12 cellular contexts compared by ENCODE assay signal in the genomic region with DNA sequence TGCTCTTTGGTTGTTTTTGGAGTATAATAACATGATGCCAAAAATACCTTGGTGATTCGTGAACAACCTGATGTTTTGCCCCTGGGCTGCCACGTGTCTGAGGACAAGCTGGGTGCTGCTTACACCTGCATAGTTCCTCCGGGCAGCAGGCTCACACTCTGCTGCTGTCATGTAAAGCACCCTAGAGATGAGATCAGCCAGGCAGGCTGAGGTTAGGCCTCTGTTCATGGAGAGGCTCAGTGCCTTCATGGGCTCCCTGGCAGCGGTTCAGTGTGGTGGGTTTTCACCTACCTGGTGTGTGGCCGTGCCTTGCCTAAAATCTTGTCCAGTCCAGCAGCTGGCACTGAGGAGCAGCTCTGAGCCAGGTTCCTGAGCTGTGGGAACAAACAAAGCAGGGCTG.
A peak's percentile ranks its signal among the peaks of the same experiment; 100 is the strongest.
DNase-seq lines count a peak whose midpoint lies in the region; ATAC-seq and TF ChIP-seq lines count a peak whose summit lies in the region.
"Had no signal": no experiment of that assay in that cellular context is flagged by ENCODE, and none has a peak within 500 bp of the region (broad histone marks: within the 10 kb centered on the region; RNA-seq: fewer than 3 reads in every experiment).

No MANE protein-coding gene starts in this region.

- H3K27me3 Mint-ChIP-seq in T-helper 2 cell treated with Interferon-gamma antibody and Interleukin-4, amounts not matched to agents 5 μg/mL and 100 μg/mL, for 36 hours (ENCODE audit: low read depth) = no peaks in the 10 kb centered on the region
- H3K27me3 Mint-ChIP-seq in memory B cell = no peaks in the 10 kb centered on the region

- H3K4me3 Mint-ChIP-seq in T-helper 2 cell treated with Interferon-gamma antibody and Interleukin-4, amounts not matched to agents 5 μg/mL and 100 μg/mL, for 36 hours = peak overlapping the region; percentile 59
- peak overlapping the region; percentile 72 for H3K4me3 Mint-ChIP-seq in memory B cell

- ATAC-seq in GM18861 (IDR thresholded peaks at IDR 0.05; ENCODE audit: unreplicated experiment) (peak; percentile 35), memory B cell (ENCODE audit: low read depth) (peak; percentile 66), HG02678 (IDR thresholded peaks at IDR 0.05; ENCODE audit: unreplicated experiment) (no peak), omental fat pad (ENCODE audit: low FRiP score) (no peak)

- peaks cover 64% of the 10 kb centered on the region for H3K4me1 Mint-ChIP-seq in T-helper 2 cell treated with Interferon-gamma antibody and Interleukin-4, amounts not matched to agents 5 μg/mL and 100 μg/mL, for 36 hours (ENCODE audit: low read depth)
- H3K4me1 Mint-ChIP-seq in memory B cell = peaks cover 68% of the 10 kb centered on the region

- no peaks in the 10 kb centered on the region for H3K9me3 Mint-ChIP-seq in T-helper 2 cell treated with Interferon-gamma antibody and Interleukin-4, amounts not matched to agents 5 μg/mL and 100 μg/mL, for 36 hours
- H3K9me3 Mint-ChIP-seq in memory B cell = no peaks in the 10 kb centered on the region

- H3K36me3 Mint-ChIP-seq in T-helper 2 cell treated with Interferon-gamma antibody and Interleukin-4, amounts not matched to agents 5 μg/mL and 100 μg/mL, for 36 hours (ENCODE audit: low read depth) = no peaks in the 10 kb centered on the region
- H3K36me3 Mint-ChIP-seq in memory B cell = no peaks in the 10 kb centered on the region

- DNase-seq in DMS79 (lab: John Stamatoyannopoulos, UW) (peak; percentile 31), memory B cell (ENCODE audit: low spot score in 2 of 2) (peak; percentile 65 to 76), GF-D8 (lab: John Stamatoyannopoulos, UW) (no peak), NCI-H1694 (lab: John Stamatoyannopoulos, UW) (no peak), omental fat pad (ENCODE audit: low spot score) (no peak)
- no peak for DNase-seq in T-helper 2 cell treated with Interferon-gamma antibody and Interleukin-4, amounts not matched to agents 5 μg/mL and 100 μg/mL, for 36 hours (ENCODE audit: low spot score)
- DNase-seq: NCI-H446; stimulated activated CD4-positive, alpha-beta T cell treated with anti-CD3 and anti-CD28 coated beads, Interleukin-2, amount 100 ng/mL, for 24 hours; SW 1271; trophoblast cell had no signal

- no peak for TF ChIP-seq CTCF in omental fat pad (IDR thresholded peaks at IDR 0.05)

- H3K27ac Mint-ChIP-seq in T-helper 2 cell treated with Interferon-gamma antibody and Interleukin-4, amounts not matched to agents 5 μg/mL and 100 μg/mL, for 36 hours = peak overlapping the region; percentile 75
- peak overlapping the region; percentile 99 for H3K27ac Mint-ChIP-seq in memory B cell

Comparison
In these comparisons a context has a peak if more than half of its experiments do, and no peak if none do; other contexts are left out.
1. DNase-seq: peak in DMS79 (single experiment) and memory B cell (2 of 2); none in T-helper 2 cell treated with Interferon-gamma antibody and Interleukin-4, amounts not matched to agents 5 μg/mL and 100 μg/mL, for 36 hours (single experiment), GF-D8 (single experiment), NCI-H1694 (single experiment) and omental fat pad (single experiment).
2. ATAC-seq: peak in GM18861 (single experiment) and memory B cell (single experiment); none in HG02678 (single experiment) and omental fat pad (single experiment).